12 cellular contexts compared by ENCODE assay signal in the genomic region with DNA sequence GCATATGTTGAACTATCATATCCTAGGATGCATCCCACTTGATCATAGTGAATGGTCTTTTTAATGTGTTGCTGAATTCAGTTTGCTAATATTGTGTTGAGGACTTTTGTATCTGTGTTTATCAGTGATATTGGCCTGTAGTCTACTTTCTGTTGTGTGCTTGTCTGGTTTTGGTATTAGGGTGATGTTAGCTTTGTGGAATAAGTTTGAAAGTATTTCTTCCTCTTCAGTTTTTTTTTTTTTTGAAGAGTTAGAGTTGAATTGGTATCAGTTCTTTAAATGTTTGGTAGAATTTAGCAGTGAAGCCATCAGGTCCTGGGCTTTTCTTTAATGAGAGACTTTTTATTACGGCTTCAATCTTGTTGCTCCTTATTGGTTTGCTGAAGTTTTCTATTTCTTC.
"Had no signal": no experiment of that assay in that cellular context is flagged by ENCODE, and none has a peak within 500 bp of the region (broad histone marks: within the 10 kb centered on the region; RNA-seq: fewer than 3 reads in every experiment).

No MANE protein-coding gene starts in this region.

- DNase-seq: activated CD4-positive, alpha-beta T cell treated with anti-CD3 and anti-CD28 coated beads, Interleukin-2, amount 50 U/mL, for 1 hour; activated CD8-positive, alpha-beta memory T cell treated with anti-CD3 and anti-CD28 coated beads for 24 hours; activated naive CD4-positive, alpha-beta T cell treated with anti-CD3 and anti-CD28 coated beads, Interleukin-2, amount 10 ng/mL, durations not matched to agents 7 days and 5 days; islet precursor cell; sigmoid colon; stimulated activated CD4-positive, alpha-beta T cell treated with anti-CD3 and anti-CD28 coated beads, Interleukin-1b, Interleukin-23, amount 100 ng/mL, for 48 hours; T-helper 2 cell; tibial artery had no signal

- H3K9me3 ChIP-seq: neutrophil, sigmoid colon, tibial artery had no signal

- H2AFZ ChIP-seq: parathyroid adenoma had no signal

- H3K4me3 ChIP-seq: sigmoid colon, tibial artery had no signal

- H3K27me3 ChIP-seq: neutrophil, sigmoid colon, tibial artery had no signal

- ATAC-seq: left lobe of liver had no signal

- H3K27ac ChIP-seq: neutrophil, parathyroid adenoma, sigmoid colon, tibial artery had no signal

- H3K9ac ChIP-seq: parathyroid adenoma had no signal

- H3K4me3 Mint-ChIP-seq: activated naive CD4-positive, alpha-beta T cell treated with anti-CD3 and anti-CD28 coated beads, Interleukin-2, amount 10 ng/mL, durations not matched to agents 7 days and 5 days had no signal

- H3K9me3 Mint-ChIP-seq: activated T-helper 2 cell treated with anti-CD3 and anti-CD28 coated beads, Interferon-gamma antibody, Interleukin-2, Interleukin-4, amounts not matched to agents 10 μg/mL and 5 μg/mL and 100 μg/mL, durations not matched to agents 14 hours and 24 hours and 36 hours had no signal

- H3K36me3 ChIP-seq: neutrophil, sigmoid colon, tibial artery had no signal

- H3K27ac Mint-ChIP-seq: activated naive CD4-positive, alpha-beta T cell treated with anti-CD3 and anti-CD28 coated beads, Interleukin-2, amount 10 ng/mL, durations not matched to agents 7 days and 5 days; activated T-helper 2 cell treated with anti-CD3 and anti-CD28 coated beads, Interferon-gamma antibody, Interleukin-2, Interleukin-4, amounts not matched to agents 10 μg/mL and 5 μg/mL and 100 μg/mL, durations not matched to agents 14 hours and 24 hours and 36 hours had no signal

- H3K27me3 Mint-ChIP-seq: activated naive CD4-positive, alpha-beta T cell treated with anti-CD3 and anti-CD28 coated beads, Interleukin-2, amount 10 ng/mL, durations not matched to agents 7 days and 5 days had no signal

- H3K4me1 ChIP-seq: parathyroid adenoma, sigmoid colon, tibial artery had no signal

- H3K79me2 ChIP-seq: parathyroid adenoma had no signal
